In the genomic region with DNA sequence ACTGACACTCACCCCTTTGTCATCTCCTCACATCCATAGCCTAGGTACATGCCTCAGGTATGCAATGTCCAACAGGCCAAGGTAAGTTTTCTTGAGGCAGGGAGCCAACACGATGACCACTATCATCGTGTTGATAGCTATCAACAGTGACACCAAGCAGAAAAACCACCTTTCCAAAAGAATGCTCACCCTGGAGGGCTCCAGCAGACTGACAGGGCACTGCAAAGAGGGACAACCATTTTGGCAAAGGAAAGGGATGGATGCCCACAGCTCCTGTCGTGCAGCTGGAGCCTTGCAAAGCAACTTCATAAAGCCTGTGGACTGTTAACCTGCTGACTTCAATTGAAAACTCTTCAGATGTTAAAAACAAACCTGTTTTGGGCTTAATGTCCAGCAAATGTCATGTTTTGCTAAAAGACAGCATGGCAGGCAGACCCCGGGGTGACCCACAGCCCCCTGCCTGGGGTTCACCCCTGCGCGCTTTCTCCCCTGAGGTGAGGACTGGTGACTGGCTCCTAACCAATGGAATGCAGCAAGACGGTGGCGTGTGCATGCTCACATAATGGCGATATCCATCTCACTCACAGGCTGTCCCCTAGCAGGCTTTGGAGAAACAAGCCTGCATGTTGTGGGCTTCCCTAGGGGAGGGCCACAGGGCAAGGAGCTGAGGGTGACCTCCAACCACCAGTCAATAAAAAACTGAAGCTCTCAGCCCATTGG, we compare ENCODE assay signal across 20 cellular contexts.
DNase-seq lines count a peak whose midpoint lies in the region; ATAC-seq, FAIRE-seq and TF ChIP-seq lines count a peak whose summit lies in the region.
"Had no signal": no experiment of that assay in that cellular context is flagged by ENCODE, and none has a peak within 500 bp of the region (broad histone marks: within the 10 kb centered on the region; RNA-seq: fewer than 3 reads in every experiment).

No MANE protein-coding gene starts in this region.

- H3K36me3 Mint-ChIP-seq in neural crest cell (ENCODE audit: low read depth), result no peaks in the 10 kb centered on the region
- H3K36me3 Mint-ChIP-seq in nephron progenitor cell (ENCODE audit: low read depth), result no peaks in the 10 kb centered on the region
- no peaks in the 10 kb centered on the region for H3K36me3 Mint-ChIP-seq in activated CD8-positive, alpha-beta memory T cell treated with anti-CD3 and anti-CD28 coated beads, Interleukin-2, amount 10 ng/mL, durations not matched to agents 7 days and 5 days

- H3K18ac ChIP-seq in H1 (ENCODE audit: extremely low read depth, low read length), result peak overlapping the region; percentile 48; the same call in 1 of the 2 replicates

- no peak overlapping the region for H4K5ac ChIP-seq in H1 (ENCODE audit: insufficient read length, low read depth, low read length)

- H2AFZ ChIP-seq in H1 (ENCODE audit: low read length), result no peak overlapping the region

- no peak for TF ChIP-seq RAD21 in H1 (IDR thresholded peaks at IDR 0.05 in 1 of 2, conservative IDR thresholded peaks at IDR 0.05 in 1 of 2; ENCODE audit: low read depth in 2 of 2, low read length in 2 of 2)

- no peak overlapping the region for H4K91ac ChIP-seq in H1 (replicated peaks; ENCODE audit: insufficient read length, low read length)

- H2BK15ac ChIP-seq in H1 (ENCODE audit: low read length), result 0 out of 2 replicates have a peak overlapping the region, but pooled peaks have one; percentile 31

- 0 out of 2 replicates have a peak overlapping the region, but pooled peaks have one; percentile 53 for H2AK5ac ChIP-seq in H1 (ENCODE audit: low read depth, low read length)

- 0 out of 2 replicates have a peak overlapping the region, but pooled peaks have one; percentile 44 for H2BK5ac ChIP-seq in H1 (ENCODE audit: low read depth, low read length)

- TF ChIP-seq CTCF in Peyer's patch (IDR thresholded peaks at IDR 0.05) (no peak), H1 (IDR thresholded peaks at IDR 0.05; ENCODE audit: control extremely low read depth in 1 of 3, insufficient read depth in 1 of 3, low read depth in 1 of 3, low read length in 3 of 3) (no peak), neural crest cell (conservative IDR thresholded peaks at IDR 0.05) (no peak), upper lobe of right lung (IDR thresholded peaks at IDR 0.05) (no peak), nephron progenitor cell (IDR thresholded peaks at IDR 0.05) (no peak)

- TF ChIP-seq EP300 in H1 (IDR thresholded peaks at IDR 0.05; ENCODE audit: borderline replicate concordance in 1 of 2, low read depth in 2 of 2, low read length in 2 of 2), result no peak

- CTCF ChIA-PET in H1 (lab: Charles Lee; ENCODE audit: partially characterized antibody), result interaction anchor here (0.8 kb wide), 1 partner anchor 290 kb away, joined by 3 read pairs; no protein-coding TSS in a partner anchor
- CTCF ChIA-PET in activated CD8-positive, alpha-beta memory T cell treated with anti-CD3 and anti-CD28 coated beads, Interleukin-2, amount 10 ng/mL, durations not matched to agents 7 days and 5 days (lab: Charles Lee), result no interaction called here

- H3K14ac ChIP-seq in H1 (ENCODE audit: insufficient read length), result no peak overlapping the region

- no peak overlapping the region for H3K23ac ChIP-seq in H1 (ENCODE audit: insufficient read length)

- WGBS in H1 (ENCODE audit: extremely low coverage in 1 of 2, insufficient coverage in 1 of 2, insufficient read length in 1 of 2, insufficient replicate concordance in 2 of 2, low coverage in 1 of 2, low lambda C conversion rate in 2 of 2, missing lambda C conversion rate in 1 of 2), 2 experiments, result 82% methylated on average over 9 of the region's 9 CpGs; no CpG with 5 or more reads in 1 of the 2 experiments

- H3K9me3 ChIP-seq in Peyer's patch (no peaks in the 10 kb centered on the region), H1 (ENCODE audit: insufficient read depth in 2 of 2, low read depth in 1 of 2, low read length in 1 of 2) (no peaks in the 10 kb centered on the region), upper lobe of right lung (no peaks in the 10 kb centered on the region)

- no peak overlapping the region for H2BK20ac ChIP-seq in H1 (ENCODE audit: low read length)

- TF ChIP-seq POLR2A in Peyer's patch (IDR thresholded peaks at IDR 0.05), result no peak
- no peak for TF ChIP-seq POLR2A in H1 (IDR thresholded peaks at IDR 0.05; ENCODE audit: control extremely low read depth in 1 of 2, low read depth in 2 of 2, low read length in 2 of 2)

- DNase-seq in Peyer's patch, result peak in 2 of 3 donors; percentile 13 to 29
- DNase-seq in H1 (ENCODE audit: low read depth in 1 of 2, low spot score in 2 of 2), result no peak
- no peak for DNase-seq in neural crest cell (ENCODE audit: low read depth, low spot score)
- DNase-seq in upper lobe of right lung, result peak; percentile 36
- no peak for DNase-seq in nephron progenitor cell
- DNase-seq in activated CD8-positive, alpha-beta memory T cell treated with anti-CD3 and anti-CD28 coated beads, Interleukin-2, amount 10 ng/mL, durations not matched to agents 7 days and 5 days, result no peak
- DNase-seq in NCI-H1105 treated with DMSO at 0.1 percent for 48 hours (lab: John Stamatoyannopoulos, UW), result no peak
- DNase-seq: C1 segment of cervical spinal cord; CD4-positive, alpha-beta T cell; DMS79; EL; GOT3; HCEC 1CT; HFFc6 had no signal

- H3K4me3 Mint-ChIP-seq in neural crest cell (no peak overlapping the region), nephron progenitor cell (no peak overlapping the region)
- no peak overlapping the region for H3K4me3 Mint-ChIP-seq in activated CD8-positive, alpha-beta memory T cell treated with anti-CD3 and anti-CD28 coated beads, Interleukin-2, amount 10 ng/mL, durations not matched to agents 7 days and 5 days
- H3K4me3 Mint-ChIP-seq: B cell; CD4-positive, alpha-beta T cell; HFFc6 had no signal

- H3K27ac Mint-ChIP-seq in neural crest cell (ENCODE audit: unreplicated experiment), result peak overlapping the region; percentile 12
- no peak overlapping the region for H3K27ac Mint-ChIP-seq in nephron progenitor cell
- H3K27ac Mint-ChIP-seq in activated CD8-positive, alpha-beta memory T cell treated with anti-CD3 and anti-CD28 coated beads, Interleukin-2, amount 10 ng/mL, durations not matched to agents 7 days and 5 days, result no peak overlapping the region
- H3K27ac Mint-ChIP-seq: B cell; CD4-positive, alpha-beta T cell; HFFc6 had no signal

- no peaks in the 10 kb centered on the region for H3K9me3 Mint-ChIP-seq in neural crest cell
- H3K9me3 Mint-ChIP-seq in nephron progenitor cell, result no peaks in the 10 kb centered on the region
- no peaks in the 10 kb centered on the region for H3K9me3 Mint-ChIP-seq in activated CD8-positive, alpha-beta memory T cell treated with anti-CD3 and anti-CD28 coated beads, Interleukin-2, amount 10 ng/mL, durations not matched to agents 7 days and 5 days (ENCODE audit: low read depth)
- H3K9me3 Mint-ChIP-seq: CD4-positive, alpha-beta T cell had no signal

- H3K79me1 ChIP-seq in H1 (ENCODE audit: low read depth, low read length), result no peaks in the 10 kb centered on the region

- POLR2A ChIA-PET in H1 (lab: Charles Lee; ENCODE audit: partially characterized antibody), result no interaction called here

- H3K4me1 ChIP-seq in Peyer's patch (no peaks in the 10 kb centered on the region), H1 (replicated peaks in 1 of 4; ENCODE audit: control insufficient read depth in 3 of 4, insufficient read depth in 4 of 4, low read length in 3 of 4) (peaks cover 0 to 1% (median 0%) of the 10 kb centered on the region in 4 experiments; a peak in 1 of 7 replicates), upper lobe of right lung (no peaks in the 10 kb centered on the region)

- H4K20me1 ChIP-seq in H1 (replicated peaks in 1 of 2; ENCODE audit: control insufficient read depth in 1 of 2, insufficient read depth in 2 of 2, low read length in 2 of 2), result no peaks in the 10 kb centered on the region

- H3K27me3 ChIP-seq in Peyer's patch (no peaks in the 10 kb centered on the region), H1 (replicated peaks in 1 of 4; ENCODE audit: control insufficient read depth in 3 of 4, extremely low read depth in 1 of 4, insufficient read depth in 3 of 4, low read length in 3 of 4) (no peaks in the 10 kb centered on the region), upper lobe of right lung (no peaks in the 10 kb centered on the region)

- no peak for ATAC-seq in upper lobe of right lung
- no peak for ATAC-seq in activated CD8-positive, alpha-beta memory T cell treated with anti-CD3 and anti-CD28 coated beads, Interleukin-2, amount 10 ng/mL, durations not matched to agents 7 days and 5 days

- no peaks in the 10 kb centered on the region for H3K23me2 ChIP-seq in H1 (ENCODE audit: low read depth, low read length)

- H3K36me3 ChIP-seq in Peyer's patch, result no peaks in the 10 kb centered on the region
- no peaks in the 10 kb centered on the region for H3K36me3 ChIP-seq in H1 (ENCODE audit: control insufficient read depth in 2 of 4, insufficient read depth in 4 of 4, low read length in 3 of 4)
- no peaks in the 10 kb centered on the region for H3K36me3 ChIP-seq in upper lobe of right lung

- no peak overlapping the region for H4K8ac ChIP-seq in H1 (ENCODE audit: extremely low read depth, insufficient read depth, low read length)

- H3K4me1 Mint-ChIP-seq in neural crest cell, result peaks cover 3% of the 10 kb centered on the region
- H3K4me1 Mint-ChIP-seq in nephron progenitor cell, result peaks cover 3% of the 10 kb centered on the region
- H3K4me1 Mint-ChIP-seq in activated CD8-positive, alpha-beta memory T cell treated with anti-CD3 and anti-CD28 coated beads, Interleukin-2, amount 10 ng/mL, durations not matched to agents 7 days and 5 days, result no peaks in the 10 kb centered on the region
- H3K4me1 Mint-ChIP-seq: B cell had no signal

- no peak overlapping the region for H3K4me3 ChIP-seq in Peyer's patch
- H3K4me3 ChIP-seq in H1 (ENCODE audit: extremely low read depth in 1 of 4, insufficient read depth in 2 of 4, low read depth in 3 of 4, low read length in 4 of 4), result no peak overlapping the region
- H3K4me3 ChIP-seq in upper lobe of right lung, result no peak overlapping the region

- peak overlapping the region; percentile 84; the same call in 1 of the 2 replicates for H2BK12ac ChIP-seq in H1 (ENCODE audit: low read depth, low read length)

- no peak overlapping the region for H3K56ac ChIP-seq in H1 (replicated peaks; ENCODE audit: insufficient read length, low read depth, low read length)

- H3K4me2 ChIP-seq in H1 (ENCODE audit: insufficient read depth in 1 of 2, low read depth in 2 of 2, low read length in 2 of 2), result no peak overlapping the region

- H3K79me2 ChIP-seq in H1 (ENCODE audit: control insufficient read depth in 1 of 2, insufficient read depth in 2 of 2, low read length in 2 of 2), result no peaks in the 10 kb centered on the region

- H2BK120ac ChIP-seq in H1 (replicated peaks; ENCODE audit: low read depth, low read length), result no peak overlapping the region

- intact Hi-C loops in upper lobe of right lung (cut with DNase I), result no loop called here

- no peak overlapping the region for H3K4ac ChIP-seq in H1 (replicated peaks; ENCODE audit: insufficient read length, low read depth, low read length)

- no peaks in the 10 kb centered on the region for H3K27me3 Mint-ChIP-seq in neural crest cell (ENCODE audit: low read depth)
- peaks cover 15% of the 10 kb centered on the region for H3K27me3 Mint-ChIP-seq in nephron progenitor cell (ENCODE audit: low read depth, poor library complexity)
- H3K27me3 Mint-ChIP-seq in activated CD8-positive, alpha-beta memory T cell treated with anti-CD3 and anti-CD28 coated beads, Interleukin-2, amount 10 ng/mL, durations not matched to agents 7 days and 5 days, result no peaks in the 10 kb centered on the region
- H3K27me3 Mint-ChIP-seq: B cell; CD4-positive, alpha-beta T cell had no signal

- H3K9ac ChIP-seq in H1 (replicated peaks in 1 of 4; ENCODE audit: extremely low read depth in 1 of 4, low read depth in 3 of 4, low read length in 3 of 4), result no peak overlapping the region

- no peak overlapping the region for H3K27ac ChIP-seq in Peyer's patch
- no peak overlapping the region for H3K27ac ChIP-seq in H1 (ENCODE audit: low read depth, low read length)
- H3K27ac ChIP-seq in upper lobe of right lung, result no peak overlapping the region

- no peak for FAIRE-seq in H1 (lab: Jason Lieb, UNC)
- FAIRE-seq: A204.1, G401.6, GM12891, GM19239, HTR-8/SVneo had no signal

Comparison
In these comparisons a context has a peak if more than half of its experiments do, and no peak if none do; other contexts are left out.
1. DNase-seq: peak in Peyer's patch (2 of 3) and upper lobe of right lung (single experiment); none in H1 (0 of 2), neural crest cell (single experiment), nephron progenitor cell (single experiment), activated CD8-positive, alpha-beta memory T cell treated with anti-CD3 and anti-CD28 coated beads, Interleukin-2, amount 10 ng/mL, durations not matched to agents 7 days and 5 days (single experiment) and NCI-H1105 treated with DMSO at 0.1 percent for 48 hours (single experiment).